Comparison of ENCODE assay signal across 1 cellular context in genomic region chr18:55376387-55376786, GRCh38.
TF ChIP-seq lines count a peak whose summit lies in the region.

No MANE protein-coding gene starts in this region.

TF ChIP-seq in GM12878, 131 proteins besides CTCF, POLR2A, EP300 and RAD21 (continued from another document and continues in another):
- TF ChIP-seq ZBTB11 (CRISPR knock-in tag; IDR thresholded peaks at IDR 0.05), result no peak
- no peak for TF ChIP-seq RELA (IDR thresholded peaks at IDR 0.05; ENCODE audit: borderline replicate concordance, partially characterized antibody)
- 0 out of 2 replicates have a peak, but pooled peaks have one; percentile 31 for TF ChIP-seq TCF3 (IDR thresholded peaks at IDR 0.05; ENCODE audit: borderline replicate concordance, insufficient read depth, low read depth, low read length)
- no peak for TF ChIP-seq EGR1 (IDR thresholded peaks at IDR 0.05; ENCODE audit: borderline replicate concordance in 1 of 2, low read depth in 2 of 2, low read length in 2 of 2)
- TF ChIP-seq CBFB (IDR thresholded peaks at IDR 0.05; ENCODE audit: low read depth), result no peak
- TF ChIP-seq NFXL1 (IDR thresholded peaks at IDR 0.05; ENCODE audit: borderline replicate concordance), result no peak
- TF ChIP-seq SREBF1 (IDR thresholded peaks at IDR 0.05; ENCODE audit: low read length), result no peak
- peak; percentile 60 for TF ChIP-seq BCL11A (IDR thresholded peaks at IDR 0.05; ENCODE audit: low read depth, low read length)
- no peak for TF ChIP-seq BCL3 (IDR thresholded peaks at IDR 0.05; ENCODE audit: borderline replicate concordance, insufficient read depth, low read depth, low read length, poor library complexity, severe bottlenecking)
- peak; percentile 87 for TF ChIP-seq JUNB (IDR thresholded peaks at IDR 0.05)
- TF ChIP-seq PML (IDR thresholded peaks at IDR 0.05; ENCODE audit: low read length), result 0 out of 2 replicates have a peak, but pooled peaks have one; percentile 39
- peak in 1 of 2 experiments; percentile 11; a peak in 1 of 4 replicates for TF ChIP-seq ETV6 (conservative IDR thresholded peaks at IDR 0.05 in 1 of 2, IDR thresholded peaks at IDR 0.05 in 1 of 2; ENCODE audit: borderline replicate concordance in 1 of 2, low read depth in 1 of 2)
- TF ChIP-seq MYB (IDR thresholded peaks at IDR 0.05; ENCODE audit: borderline replicate concordance, low read depth, low read length), result no peak
- no peak for TF ChIP-seq NBN (IDR thresholded peaks at IDR 0.05)
- TF ChIP-seq POLR2AphosphoS2 (IDR thresholded peaks at IDR 0.05; ENCODE audit: low read depth, low read length), result no peak
- no peak for TF ChIP-seq USF2 (IDR thresholded peaks at IDR 0.05; ENCODE audit: borderline replicate concordance, low read depth, low read length)
- peak; percentile 50 for TF ChIP-seq RUNX3 (IDR thresholded peaks at IDR 0.05; ENCODE audit: low read length)
- TF ChIP-seq MTA2 (IDR thresholded peaks at IDR 0.05; ENCODE audit: low read depth), result peak; percentile 62
- TF ChIP-seq FOXK2 (IDR thresholded peaks at IDR 0.05), result no peak
- TF ChIP-seq ZNF687 (IDR thresholded peaks at IDR 0.05), result no peak
- peak; percentile 20 for TF ChIP-seq MEF2B (IDR thresholded peaks at IDR 0.05; ENCODE audit: partially characterized antibody, poor library complexity, severe bottlenecking)
- TF ChIP-seq NFIC (IDR thresholded peaks at IDR 0.05; ENCODE audit: low read depth, low read length), result peak; percentile 54; the same call in 1 of the 2 replicates
- TF ChIP-seq IKZF1 (conservative IDR thresholded peaks at IDR 0.05), result peak; percentile 75
- TF ChIP-seq SUZ12 (IDR thresholded peaks at IDR 0.05; ENCODE audit: unreplicated experiment), result no peak
- TF ChIP-seq CHD1 (IDR thresholded peaks at IDR 0.05; ENCODE audit: low read depth, low read length), result no peak
- no peak for TF ChIP-seq PAX8 (IDR thresholded peaks at IDR 0.05)
- no peak for TF ChIP-seq CBX5 (IDR thresholded peaks at IDR 0.05; ENCODE audit: low read depth)
- no peak for TF ChIP-seq E4F1 (IDR thresholded peaks at IDR 0.05; ENCODE audit: borderline replicate concordance, partially characterized antibody)
- peak; percentile 95 for TF ChIP-seq IRF4 (IDR thresholded peaks at IDR 0.05; ENCODE audit: low read depth, low read length)
- TF ChIP-seq CHD2 (IDR thresholded peaks at IDR 0.05; ENCODE audit: borderline replicate concordance, low read depth, low read length), result no peak
- TF ChIP-seq NR2C1 (IDR thresholded peaks at IDR 0.05), result no peak
- TF ChIP-seq TBL1XR1 (IDR thresholded peaks at IDR 0.05; ENCODE audit: low read depth, low read length), result no peak
- no peak for TF ChIP-seq NRF1 (conservative IDR thresholded peaks at IDR 0.05; ENCODE audit: low read depth, low read length)
- 0 out of 2 replicates have a peak, but pooled peaks have one; percentile 13 for TF ChIP-seq ATF7 (IDR thresholded peaks at IDR 0.05; ENCODE audit: low read depth)
- no peak for TF ChIP-seq EZH2 (IDR thresholded peaks at IDR 0.05; ENCODE audit: borderline replicate concordance, control insufficient read depth, low read depth, low read length)
- no peak for TF ChIP-seq BHLHE40 (IDR thresholded peaks at IDR 0.05; ENCODE audit: borderline replicate concordance in 1 of 2, low read depth in 2 of 2, low read length in 1 of 2)
- no peak for TF ChIP-seq IRF5 (IDR thresholded peaks at IDR 0.05; ENCODE audit: borderline replicate concordance)
- TF ChIP-seq NR2F1 (conservative IDR thresholded peaks at IDR 0.05), result 0 out of 2 replicates have a peak, but pooled peaks have one; percentile 30
- TF ChIP-seq HSF1 (IDR thresholded peaks at IDR 0.05; ENCODE audit: low read depth, low read length), result no peak
- TF ChIP-seq RELB (IDR thresholded peaks at IDR 0.05; ENCODE audit: low read depth), result peak; percentile 87
- no peak for TF ChIP-seq ZNF384 (IDR thresholded peaks at IDR 0.05; ENCODE audit: borderline replicate concordance, low read depth, low read length)
- no peak for TF ChIP-seq SRF (IDR thresholded peaks at IDR 0.05; ENCODE audit: low read depth in 2 of 2, low read length in 2 of 2)
- peak; percentile 94 for TF ChIP-seq SPI1 (IDR thresholded peaks at IDR 0.05; ENCODE audit: borderline replicate concordance, insufficient read depth, low read depth, low read length)
- peak; percentile 39; the same call in 1 of the 2 replicates for TF ChIP-seq TCF7 (IDR thresholded peaks at IDR 0.05; ENCODE audit: borderline replicate concordance)
- TF ChIP-seq NR2C2 (IDR thresholded peaks at IDR 0.05; ENCODE audit: borderline replicate concordance, control insufficient read depth, insufficient read length, low read depth), result no peak
